8 cellular contexts compared by ENCODE assay signal in genomic region chr9:128819716-128820664, GRCh38. TPM values are rescaled to one million over a fixed set of nuclear protein-coding genes. Genes with fewer than 3 reads are reported as not detected.
A peak's percentile ranks its signal among the peaks of the same experiment; 100 is the strongest.
DNase-seq lines count a peak whose midpoint lies in the region; ATAC-seq lines count a peak whose summit lies in the region.

No MANE protein-coding gene starts in this region.

- peaks cover 19% of the 10 kb centered on the region for H3K4me1 ChIP-seq in CD4-positive, alpha-beta memory T cell (ENCODE audit: insufficient read depth, low read length)

- DNase-seq in CD4-positive, alpha-beta memory T cell = no peak
- DNase-seq in NCI-H1105 treated with DMSO at 0.1 percent for 48 hours (lab: John Stamatoyannopoulos, UW) (peak; percentile 72), inferior parietal cortex (ENCODE audit: extremely low spot score) (peak; percentile 65), HuH-7 (ENCODE audit: low spot score) (no peak), CD1c-positive myeloid dendritic cell (ENCODE audit: extremely low spot score) (no peak)
- no peak for DNase-seq in activated naive CD8-positive, alpha-beta T cell treated with anti-CD3 and anti-CD28 coated beads for 36 hours

- intact Hi-C loops in CD4-positive, alpha-beta memory T cell (cut with micrococcal nuclease) = loop anchor here (2.0 to 10.0 kb wide), 3 partner anchors 61 to 171 kb away; partner anchors contain the start of genes KYAT1 and ZDHHC12

- CTCF ChIA-PET in CD4-positive, alpha-beta memory T cell (lab: Charles Lee; ENCODE audit: partially characterized antibody) = interaction anchor here (1.4 to 1.5 kb wide), 2 partner anchors 10 to 11 kb away, joined by 4 read pairs; partner anchors contain the start of gene SPOUT1

- no peaks in the 10 kb centered on the region for H3K27me3 ChIP-seq in CD4-positive, alpha-beta memory T cell (ENCODE audit: insufficient read depth, low read length)

- peaks cover 16% of the 10 kb centered on the region for H3K36me3 ChIP-seq in CD4-positive, alpha-beta memory T cell (ENCODE audit: insufficient read depth, low read length)

- no peak for ATAC-seq in HG03521 (IDR thresholded peaks at IDR 0.05; ENCODE audit: unreplicated experiment)

- H3K27ac Mint-ChIP-seq in CD4-positive, alpha-beta memory T cell = peak overlapping the region in 6 of 7 donors; percentile 41 to 92 (median 81)
- peak overlapping the region; percentile 55 for H3K27ac Mint-ChIP-seq in activated naive CD8-positive, alpha-beta T cell treated with anti-CD3 and anti-CD28 coated beads for 36 hours

- H3K4me3 ChIP-seq in CD4-positive, alpha-beta memory T cell (ENCODE audit: low read length in 2 of 2) = no peak overlapping the region

- peaks cover 0 to 2% (median 0%) of the 10 kb centered on the region in 8 donors for H3K9me3 Mint-ChIP-seq in CD4-positive, alpha-beta memory T cell
- no peaks in the 10 kb centered on the region for H3K9me3 Mint-ChIP-seq in activated naive CD8-positive, alpha-beta T cell treated with anti-CD3 and anti-CD28 coated beads for 36 hours

- H3K27me3 Mint-ChIP-seq in CD4-positive, alpha-beta memory T cell = no peaks in the 10 kb centered on the region
- H3K27me3 Mint-ChIP-seq in activated naive CD8-positive, alpha-beta T cell treated with anti-CD3 and anti-CD28 coated beads for 36 hours = peaks cover 3% of the 10 kb centered on the region

- no peak overlapping the region for H3K27ac ChIP-seq in CD4-positive, alpha-beta memory T cell (ENCODE audit: low read depth, low read length)
- peak overlapping the region; percentile 48 for H3K27ac ChIP-seq in temporal lobe (ENCODE audit: low read depth, low read length)

- no peaks in the 10 kb centered on the region for H3K9me3 ChIP-seq in CD4-positive, alpha-beta memory T cell (ENCODE audit: control insufficient read depth in 1 of 2, low read length in 2 of 2)

- peak overlapping the region; percentile 82 to 88 (median 86) for H3K4me3 Mint-ChIP-seq in CD4-positive, alpha-beta memory T cell
- peak overlapping the region; percentile 81 for H3K4me3 Mint-ChIP-seq in activated naive CD8-positive, alpha-beta T cell treated with anti-CD3 and anti-CD28 coated beads for 36 hours

- H3K36me3 Mint-ChIP-seq in CD4-positive, alpha-beta memory T cell = peaks cover 2 to 28% of the 10 kb centered on the region in 2 donors
- peaks cover 8% of the 10 kb centered on the region for H3K36me3 Mint-ChIP-seq in activated naive CD8-positive, alpha-beta T cell treated with anti-CD3 and anti-CD28 coated beads for 36 hours

- POLR2A ChIA-PET in CD4-positive, alpha-beta memory T cell (lab: Charles Lee; ENCODE audit: partially characterized antibody) = interaction anchor here (0.9 to 4.0 kb wide), 9 partner anchors 9 to 269 kb away, joined by 3 to 77 read pairs (median 20); partner anchors contain the start of genes SET, SH3GLB2, SPOUT1 and SPTAN1

- peaks cover 7 to 37% (median 10%) of the 10 kb centered on the region in 4 donors for H3K4me1 Mint-ChIP-seq in CD4-positive, alpha-beta memory T cell
- H3K4me1 Mint-ChIP-seq in activated naive CD8-positive, alpha-beta T cell treated with anti-CD3 and anti-CD28 coated beads for 36 hours = peaks cover 28% of the 10 kb centered on the region

RNA-seq across cellular contexts. Expression of gene ENDOG, which starts 1.7 kb away (rescaled TPM):
- 10 to 100 TPM; 18.5 to 19.7 TPM for total RNA-seq in CD4-positive, alpha-beta memory T cell
- 10 to 100 TPM; 21.2 to 25.9 TPM for polyA plus RNA-seq in CD4-positive, alpha-beta memory T cell
- 10 to 100 TPM; 20.1 to 22.9 TPM for total RNA-seq in activated naive CD8-positive, alpha-beta T cell treated with anti-CD3 and anti-CD28 coated beads for 36 hours
- 9.6 TPM for total RNA-seq in temporal lobe

RNA-seq across cellular contexts. Expression of gene SPOUT1, which starts 9.6 kb away (rescaled TPM):
- 10 to 100 TPM; 79.1 to 86.0 TPM for total RNA-seq in CD4-positive, alpha-beta memory T cell
- 10 to 100 TPM; 74.4 to 91.1 TPM for polyA plus RNA-seq in CD4-positive, alpha-beta memory T cell
- 100 to 1,000 TPM; 109 to 111 TPM for total RNA-seq in activated naive CD8-positive, alpha-beta T cell treated with anti-CD3 and anti-CD28 coated beads for 36 hours
- 10.8 TPM for total RNA-seq in temporal lobe

RNA-seq across cellular contexts. Expression of gene TBC1D13, which starts 32.9 kb away (rescaled TPM):
- 10 to 100 TPM; 28.0 to 31.4 TPM for total RNA-seq in CD4-positive, alpha-beta memory T cell
- polyA plus RNA-seq in CD4-positive, alpha-beta memory T cell = 10 to 100 TPM; 26.0 to 29.2 TPM
- 10 to 100 TPM; 16.3 to 18.8 TPM for total RNA-seq in activated naive CD8-positive, alpha-beta T cell treated with anti-CD3 and anti-CD28 coated beads for 36 hours
- total RNA-seq in temporal lobe = 10.1 TPM

RNA-seq across cellular contexts. Expression of gene ZER1, which starts 48.3 kb away (rescaled TPM):
- total RNA-seq in CD4-positive, alpha-beta memory T cell = 10 to 100 TPM; 37.9 to 44.2 TPM
- 10 to 100 TPM; 35.6 to 41.1 TPM for polyA plus RNA-seq in CD4-positive, alpha-beta memory T cell
- 10 to 100 TPM; 13.7 to 14.4 TPM for total RNA-seq in activated naive CD8-positive, alpha-beta T cell treated with anti-CD3 and anti-CD28 coated beads for 36 hours
- 30.2 TPM for total RNA-seq in temporal lobe

Comparison
In these comparisons a context has a peak if more than half of its experiments do, and no peak if none do; other contexts are left out.
1. DNase-seq: peak in NCI-H1105 treated with DMSO at 0.1 percent for 48 hours (single experiment) and inferior parietal cortex (single experiment); none in CD4-positive, alpha-beta memory T cell (0 of 5), activated naive CD8-positive, alpha-beta T cell treated with anti-CD3 and anti-CD28 coated beads for 36 hours (single experiment), HuH-7 (single experiment) and CD1c-positive myeloid dendritic cell (single experiment).